1 cellular context compared by ENCODE assay signal in the genomic region with DNA sequence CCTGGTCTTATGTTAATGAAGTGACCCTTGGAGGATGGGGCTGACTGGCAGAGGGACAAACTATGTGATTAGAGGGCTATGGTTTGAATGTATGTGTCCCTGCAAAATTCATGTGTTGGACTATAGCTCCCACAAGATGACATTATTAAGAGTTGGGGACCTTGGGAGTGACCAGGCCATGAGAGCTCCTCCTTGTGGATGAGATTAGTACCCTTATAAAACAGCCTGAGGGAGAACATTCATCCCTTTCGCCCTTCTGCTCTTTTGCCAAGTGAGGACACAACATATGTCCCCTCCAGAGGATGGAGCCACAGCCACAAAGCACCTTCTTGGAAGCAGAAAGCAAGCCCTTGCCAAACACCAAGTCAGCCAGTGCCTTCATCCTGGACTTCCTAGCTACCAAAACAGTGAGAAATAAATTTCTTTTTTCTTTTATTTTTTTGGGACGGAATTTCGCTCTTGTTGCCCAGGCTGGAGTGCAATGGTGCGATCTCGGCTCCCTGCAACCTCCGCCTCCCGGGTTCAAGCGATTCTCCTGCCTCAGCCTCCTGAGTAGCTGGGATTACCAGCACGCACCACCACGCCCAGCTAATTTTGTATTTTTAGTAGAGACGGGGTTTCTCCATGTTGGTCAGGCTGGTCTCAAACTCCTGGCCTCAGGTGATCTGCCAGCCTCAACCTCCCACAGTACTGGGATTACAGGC.
TF ChIP-seq lines count a peak whose summit lies in the region.

No MANE protein-coding gene starts in this region.

TF ChIP-seq in IMR-90, 13 proteins besides CTCF, POLR2A, EP300 and RAD21:
- peak; percentile 25; the same call in 1 of the 2 replicates for TF ChIP-seq SMC3 (IDR thresholded peaks at IDR 0.05; ENCODE audit: low read depth, low read length)
TF ChIP-seq in IMR-90: peak in this region for 1; not testable (repeated sequence) for 12.
